In genomic region chr2:23803965-23804542, GRCh38 we compare ENCODE assay signal across 8 cellular contexts.
A peak's percentile ranks its signal among the peaks of the same experiment; 100 is the strongest.
DNase-seq lines count a peak whose midpoint lies in the region; ATAC-seq, FAIRE-seq and TF ChIP-seq lines count a peak whose summit lies in the region.

No MANE protein-coding gene starts in this region.

- peak overlapping the region in 2 of 7 donors; percentile 22 to 62 for H3K27ac Mint-ChIP-seq in CD4-positive, alpha-beta memory T cell

- H3K27ac ChIP-seq in caudate nucleus (ENCODE audit: low read depth, low read length): peak overlapping the region; percentile 21
- no peak overlapping the region for H3K27ac ChIP-seq in kidney (ENCODE audit: low read depth in 2 of 2, low read length in 2 of 2)
- no peak overlapping the region for H3K27ac ChIP-seq in CD4-positive, alpha-beta memory T cell (ENCODE audit: low read depth, low read length)

- H3K9me3 ChIP-seq in kidney (ENCODE audit: control insufficient read depth in 1 of 2, low read length in 2 of 2): no peaks in the 10 kb centered on the region
- no peaks in the 10 kb centered on the region for H3K9me3 ChIP-seq in CD4-positive, alpha-beta memory T cell (ENCODE audit: control insufficient read depth in 1 of 2, low read length in 2 of 2)

- FAIRE-seq in kidney (lab: Jason Lieb, UNC): no peak

- no peak overlapping the region for H3K9ac ChIP-seq in kidney (ENCODE audit: low read length in 2 of 2)

- intact Hi-C loops in kidney (cut with DNase I): no loop called here
- intact Hi-C loops in CD4-positive, alpha-beta memory T cell (cut with micrococcal nuclease): no loop called here
- intact Hi-C loops in posterior vena cava (cut with DNase I): no loop called here

- no peaks in the 10 kb centered on the region for H3K4me1 ChIP-seq in kidney (ENCODE audit: control insufficient read depth in 1 of 2, insufficient read depth in 1 of 2, low read depth in 1 of 2, low read length in 2 of 2)
- H3K4me1 ChIP-seq in CD4-positive, alpha-beta memory T cell (ENCODE audit: insufficient read depth, low read length): no peaks in the 10 kb centered on the region

- H3K36me3 Mint-ChIP-seq in CD4-positive, alpha-beta memory T cell: peaks cover 18 to 40% of the 10 kb centered on the region in 2 donors

- DNase-seq in GM10266 (ENCODE audit: extremely low spot score): peak; percentile 8
- peak in 14 of 61 donors; percentile 2 to 45 (median 12) for DNase-seq in caudate nucleus (lab: John Stamatoyannopoulos, UW)
- DNase-seq in myocyte (ENCODE audit: low read depth): peak; percentile 47
- no peak for DNase-seq in kidney
- DNase-seq in CD4-positive, alpha-beta memory T cell: no peak
- no peak for DNase-seq in posterior vena cava (ENCODE audit: low spot score)

- H3K27me3 Mint-ChIP-seq in CD4-positive, alpha-beta memory T cell: no peaks in the 10 kb centered on the region

- no peak overlapping the region for H3K4me3 ChIP-seq in kidney (ENCODE audit: low read length in 2 of 2)
- no peak overlapping the region for H3K4me3 ChIP-seq in CD4-positive, alpha-beta memory T cell (ENCODE audit: low read length in 2 of 2)

- CTCF ChIA-PET in CD4-positive, alpha-beta memory T cell (lab: Charles Lee; ENCODE audit: partially characterized antibody): interaction anchor here (1.3 kb wide), 1 partner anchor 20 kb away, joined by 4 read pairs; no protein-coding TSS in a partner anchor

- H3K4me3 Mint-ChIP-seq in CD4-positive, alpha-beta memory T cell: no peak overlapping the region

- TF ChIP-seq CTCF in GM10266 (IDR thresholded peaks at IDR 0.05; ENCODE audit: control insufficient read depth, insufficient read depth, low read depth, missing control alignments) (no peak), LNCAP (IDR thresholded peaks at IDR 0.05) (peak; percentile 41), kidney (IDR thresholded peaks at IDR 0.05; ENCODE audit: borderline replicate concordance, extremely low read depth, insufficient read depth) (no peak)

- H3K36me3 ChIP-seq in kidney (ENCODE audit: control insufficient read depth in 1 of 2, insufficient read depth in 2 of 2, low read length in 2 of 2): no peaks in the 10 kb centered on the region
- H3K36me3 ChIP-seq in CD4-positive, alpha-beta memory T cell (ENCODE audit: insufficient read depth, low read length): peaks cover 10% of the 10 kb centered on the region

- no peaks in the 10 kb centered on the region for H3K9me3 Mint-ChIP-seq in CD4-positive, alpha-beta memory T cell

- POLR2A ChIA-PET in CD4-positive, alpha-beta memory T cell (lab: Charles Lee; ENCODE audit: partially characterized antibody): no interaction called here

- H3K4me1 Mint-ChIP-seq in CD4-positive, alpha-beta memory T cell: peaks cover 0 to 4% (median under 1%) of the 10 kb centered on the region in 4 donors

- H3K27me3 ChIP-seq in CD4-positive, alpha-beta memory T cell (ENCODE audit: insufficient read depth, low read length): no peaks in the 10 kb centered on the region

- no peak for ATAC-seq in HG02588 (IDR thresholded peaks at IDR 0.05; ENCODE audit: unreplicated experiment)

Comparison
In these comparisons a context has a peak if more than half of its experiments do, and no peak if none do; other contexts are left out.
1. DNase-seq: peak in GM10266 (single experiment) and myocyte (single experiment); none in kidney (single experiment), CD4-positive, alpha-beta memory T cell (0 of 5) and posterior vena cava (single experiment).